In the genomic region with DNA sequence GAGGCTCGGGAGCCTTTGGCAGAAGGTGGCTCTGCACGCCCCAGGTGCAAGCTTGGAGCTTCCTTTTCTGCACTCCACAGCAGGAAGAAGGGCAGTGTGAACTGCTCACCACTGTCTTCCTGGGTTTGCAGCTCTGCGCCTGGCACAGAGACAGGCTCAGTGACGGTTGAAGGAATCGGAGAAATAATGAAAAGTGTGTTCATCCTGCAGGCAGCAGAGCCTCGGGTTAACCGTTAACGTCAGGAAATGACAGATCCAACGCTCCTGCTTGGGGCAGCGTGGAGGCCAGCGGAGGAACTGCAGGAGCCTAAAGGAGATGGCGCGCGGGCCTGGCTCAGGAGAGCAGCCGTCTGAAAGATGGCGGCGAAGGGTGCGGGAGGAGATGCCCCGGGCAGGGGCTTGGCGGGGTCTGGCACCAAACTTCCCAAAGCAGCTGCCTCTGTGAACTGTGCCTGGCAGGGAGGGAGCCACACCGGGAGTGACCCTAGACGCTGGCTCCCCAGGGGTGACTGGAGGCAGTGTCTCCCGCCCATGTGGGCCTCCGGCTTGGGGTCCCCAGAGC, we compare ENCODE assay signal across 1 cellular context.
TF ChIP-seq lines count a peak whose summit lies in the region.

No MANE protein-coding gene starts in this region.

TF ChIP-seq in GM23338, 12 proteins besides CTCF, POLR2A, EP300 and RAD21 (continued from another document):
- TF ChIP-seq, protein P1, sequence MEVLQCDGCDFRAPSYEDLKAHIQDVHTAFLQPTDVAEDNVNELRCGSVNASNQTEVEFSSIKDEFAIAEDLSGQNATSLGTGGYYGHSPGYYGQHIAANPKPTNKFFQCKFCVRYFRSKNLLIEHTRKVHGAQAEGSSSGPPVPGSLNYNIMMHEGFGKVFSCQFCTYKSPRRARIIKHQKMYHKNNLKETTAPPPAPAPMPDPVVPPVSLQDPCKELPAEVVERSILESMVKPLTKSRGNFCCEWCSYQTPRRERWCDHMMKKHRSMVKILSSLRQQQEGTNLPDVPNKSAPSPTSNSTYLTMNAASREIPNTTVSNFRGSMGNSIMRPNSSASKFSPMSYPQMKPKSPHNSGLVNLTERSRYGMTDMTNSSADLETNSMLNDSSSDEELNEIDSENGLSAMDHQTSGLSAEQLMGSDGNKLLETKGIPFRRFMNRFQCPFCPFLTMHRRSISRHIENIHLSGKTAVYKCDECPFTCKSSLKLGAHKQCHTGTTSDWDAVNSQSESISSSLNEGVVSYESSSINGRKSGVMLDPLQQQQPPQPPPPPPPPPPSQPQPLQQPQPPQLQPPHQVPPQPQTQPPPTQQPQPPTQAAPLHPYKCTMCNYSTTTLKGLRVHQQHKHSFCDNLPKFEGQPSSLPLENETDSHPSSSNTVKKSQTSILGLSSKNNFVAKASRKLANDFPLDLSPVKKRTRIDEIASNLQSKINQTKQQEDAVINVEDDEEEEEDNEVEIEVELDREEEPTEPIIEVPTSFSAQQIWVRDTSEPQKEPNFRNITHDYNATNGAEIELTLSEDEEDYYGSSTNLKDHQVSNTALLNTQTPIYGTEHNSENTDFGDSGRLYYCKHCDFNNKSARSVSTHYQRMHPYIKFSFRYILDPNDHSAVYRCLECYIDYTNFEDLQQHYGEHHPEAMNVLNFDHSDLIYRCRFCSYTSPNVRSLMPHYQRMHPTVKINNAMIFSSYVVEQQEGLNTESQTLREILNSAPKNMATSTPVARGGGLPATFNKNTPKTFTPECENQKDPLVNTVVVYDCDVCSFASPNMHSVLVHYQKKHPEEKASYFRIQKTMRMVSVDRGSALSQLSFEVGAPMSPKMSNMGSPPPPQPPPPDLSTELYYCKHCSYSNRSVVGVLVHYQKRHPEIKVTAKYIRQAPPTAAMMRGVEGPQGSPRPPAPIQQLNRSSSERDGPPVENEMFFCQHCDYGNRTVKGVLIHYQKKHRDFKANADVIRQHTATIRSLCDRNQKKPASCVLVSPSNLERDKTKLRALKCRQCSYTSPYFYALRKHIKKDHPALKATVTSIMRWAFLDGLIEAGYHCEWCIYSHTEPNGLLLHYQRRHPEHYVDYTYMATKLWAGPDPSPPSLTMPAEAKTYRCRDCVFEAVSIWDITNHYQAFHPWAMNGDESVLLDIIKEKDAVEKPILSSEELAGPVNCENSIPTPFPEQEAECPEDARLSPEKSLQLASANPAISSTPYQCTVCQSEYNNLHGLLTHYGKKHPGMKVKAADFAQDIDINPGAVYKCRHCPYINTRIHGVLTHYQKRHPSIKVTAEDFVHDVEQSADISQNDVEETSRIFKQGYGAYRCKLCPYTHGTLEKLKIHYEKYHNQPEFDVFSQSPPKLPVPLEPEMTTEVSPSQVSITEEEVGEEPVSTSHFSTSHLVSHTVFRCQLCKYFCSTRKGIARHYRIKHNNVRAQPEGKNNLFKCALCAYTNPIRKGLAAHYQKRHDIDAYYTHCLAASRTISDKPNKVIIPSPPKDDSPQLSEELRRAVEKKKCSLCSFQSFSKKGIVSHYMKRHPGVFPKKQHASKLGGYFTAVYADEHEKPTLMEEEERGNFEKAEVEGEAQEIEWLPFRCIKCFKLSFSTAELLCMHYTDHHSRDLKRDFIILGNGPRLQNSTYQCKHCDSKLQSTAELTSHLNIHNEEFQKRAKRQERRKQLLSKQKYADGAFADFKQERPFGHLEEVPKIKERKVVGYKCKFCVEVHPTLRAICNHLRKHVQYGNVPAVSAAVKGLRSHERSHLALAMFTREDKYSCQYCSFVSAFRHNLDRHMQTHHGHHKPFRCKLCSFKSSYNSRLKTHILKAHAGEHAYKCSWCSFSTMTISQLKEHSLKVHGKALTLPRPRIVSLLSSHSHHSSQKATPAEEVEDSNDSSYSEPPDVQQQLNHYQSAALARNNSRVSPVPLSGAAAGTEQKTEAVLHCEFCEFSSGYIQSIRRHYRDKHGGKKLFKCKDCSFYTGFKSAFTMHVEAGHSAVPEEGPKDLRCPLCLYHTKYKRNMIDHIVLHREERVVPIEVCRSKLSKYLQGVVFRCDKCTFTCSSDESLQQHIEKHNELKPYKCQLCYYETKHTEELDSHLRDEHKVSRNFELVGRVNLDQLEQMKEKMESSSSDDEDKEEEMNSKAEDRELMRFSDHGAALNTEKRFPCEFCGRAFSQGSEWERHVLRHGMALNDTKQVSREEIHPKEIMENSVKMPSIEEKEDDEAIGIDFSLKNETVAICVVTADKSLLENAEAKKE (CRISPR knock-in tag; IDR thresholded peaks at IDR 0.05), result no peak
TF ChIP-seq in GM23338: peak in this region for 0.
